17 cellular contexts compared by ENCODE assay signal in the genomic region with DNA sequence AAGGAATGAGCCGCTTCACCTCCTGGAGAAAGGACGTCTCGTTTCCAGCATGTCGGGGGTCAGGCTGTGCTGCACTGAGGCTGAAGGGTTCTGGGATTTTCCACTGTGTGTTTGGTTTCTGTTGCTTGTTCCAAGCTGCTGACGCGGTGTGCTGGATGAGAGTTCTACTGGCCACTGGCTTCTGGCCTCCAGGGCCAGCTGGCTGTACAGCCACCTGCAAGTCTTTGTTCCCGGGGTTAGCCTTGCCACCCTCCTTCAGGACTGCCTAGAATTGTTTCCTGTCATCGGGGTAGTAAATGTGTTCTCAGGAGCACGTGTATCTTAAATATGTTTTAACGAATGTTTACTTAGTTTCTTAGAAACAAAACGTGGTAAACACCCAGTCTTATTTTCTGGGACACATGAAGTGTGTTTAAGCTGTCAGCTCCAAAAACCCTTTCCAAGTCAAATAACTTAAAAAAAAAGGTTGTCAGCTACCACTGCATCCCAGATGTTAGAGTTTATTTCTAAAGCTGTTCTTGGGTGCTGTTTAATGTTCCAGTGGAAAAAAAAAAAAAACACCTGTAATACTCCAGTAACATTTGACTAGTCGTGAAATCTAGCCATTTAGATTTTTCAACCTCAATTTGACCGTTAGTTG.
DNase-seq lines count a peak whose midpoint lies in the region; ATAC-seq and TF ChIP-seq lines count a peak whose summit lies in the region.
"Had no signal": no experiment of that assay in that cellular context is flagged by ENCODE, and none has a peak within 500 bp of the region (broad histone marks: within the 10 kb centered on the region; RNA-seq: fewer than 3 reads in every experiment).

No MANE protein-coding gene starts in this region.

- intact Hi-C loops in tibial artery (cut with DNase I; ENCODE audit: low total_unique reads) = no loop called here
- intact Hi-C loops in CD4-positive, alpha-beta T cell (cut with DNase I, micrococcal nuclease) = no loop called here

- peaks cover 0 to 3% of the 10 kb centered on the region in 2 donors for H3K4me1 ChIP-seq in mucosa of rectum (ENCODE audit: control insufficient read depth in 2 of 2, insufficient read depth in 2 of 2, low read length in 2 of 2)
- peaks cover 0 to 21% (median 0%) of the 10 kb centered on the region in 4 donors for H3K4me1 ChIP-seq in tibial artery

- no peak overlapping the region for H3K4me3 Mint-ChIP-seq in CD4-positive, alpha-beta T cell
- H3K4me3 Mint-ChIP-seq: activated naive CD8-positive, alpha-beta T cell treated with anti-CD3 and anti-CD28 coated beads, Interleukin-2, amount 10 ng/mL, durations not matched to agents 7 days and 5 days; effector memory CD8-positive, alpha-beta T cell; IgD-negative memory B cell; natural killer cell had no signal

- H3K9me3 Mint-ChIP-seq in CD4-positive, alpha-beta T cell = no peaks in the 10 kb centered on the region
- H3K9me3 Mint-ChIP-seq: activated naive CD8-positive, alpha-beta T cell treated with anti-CD3 and anti-CD28 coated beads, Interleukin-2, amount 10 ng/mL, durations not matched to agents 7 days and 5 days; effector memory CD8-positive, alpha-beta T cell; IgD-negative memory B cell; natural killer cell had no signal

- TF ChIP-seq CTCF in fibroblast of pulmonary artery (IDR thresholded peaks at IDR 0.05; ENCODE audit: low read length, missing control alignments) (no peak), tibial artery (IDR thresholded peaks at IDR 0.05) (no peak)
- no peak for TF ChIP-seq CTCF in CD4-positive, alpha-beta T cell (IDR thresholded peaks at IDR 0.05)

- H3K27me3 Mint-ChIP-seq in CD4-positive, alpha-beta T cell = peaks cover 9% of the 10 kb centered on the region
- H3K27me3 Mint-ChIP-seq: activated naive CD8-positive, alpha-beta T cell treated with anti-CD3 and anti-CD28 coated beads, Interleukin-2, amount 10 ng/mL, durations not matched to agents 7 days and 5 days; effector memory CD8-positive, alpha-beta T cell had no signal

- H3K36me3 Mint-ChIP-seq in CD4-positive, alpha-beta T cell (ENCODE audit: low read depth) = no peaks in the 10 kb centered on the region
- H3K36me3 Mint-ChIP-seq: activated naive CD8-positive, alpha-beta T cell treated with anti-CD3 and anti-CD28 coated beads, Interleukin-2, amount 10 ng/mL, durations not matched to agents 7 days and 5 days; IgD-negative memory B cell; natural killer cell had no signal

- DNase-seq in SHP77 treated with DMSO at 0.1 percent for 48 hours (lab: John Stamatoyannopoulos, UW) (peak; percentile 62), fibroblast of pulmonary artery (ENCODE audit: low read depth) (peak; percentile 14), tibial artery (peak; percentile 71 to 77), RPMI8226 (no peak), NCI-H2227 treated with DMSO at 0.1 percent for 48 hours (lab: John Stamatoyannopoulos, UW) (no peak)
- no peak for DNase-seq in stimulated activated naive CD8-positive, alpha-beta T cell treated with anti-CD3 and anti-CD28 coated beads, Interleukin-15, Interleukin-2, amounts not matched to agents 100 U/mL and 50 U/mL, for 24 hours
- DNase-seq in CD4-positive, alpha-beta T cell = no peak
- DNase-seq: activated naive CD8-positive, alpha-beta T cell treated with anti-CD3 and anti-CD28 coated beads, Interleukin-2, amount 10 ng/mL, durations not matched to agents 7 days and 5 days; DMS153; effector memory CD8-positive, alpha-beta T cell; natural killer cell; NCI-H1694 treated with DMSO at 0.1 percent for 48 hours; stimulated activated naive CD4-positive, alpha-beta T cell; T1000 had no signal

- H3K27me3 ChIP-seq in mucosa of rectum (ENCODE audit: control insufficient read depth in 2 of 2, insufficient read depth in 2 of 2, low read length in 2 of 2) = no peaks in the 10 kb centered on the region
- H3K27me3 ChIP-seq in tibial artery = no peaks in the 10 kb centered on the region
- H3K27me3 ChIP-seq in CD4-positive, alpha-beta T cell (ENCODE audit: control insufficient read depth, insufficient read depth, low read length) = no peaks in the 10 kb centered on the region

- CTCF ChIA-PET in CD4-positive, alpha-beta T cell (lab: Charles Lee) = no interaction called here

- POLR2A ChIA-PET in CD4-positive, alpha-beta T cell (lab: Charles Lee) = no interaction called here

- H3K4me1 Mint-ChIP-seq in CD4-positive, alpha-beta T cell (ENCODE audit: low read depth) = no peaks in the 10 kb centered on the region
- H3K4me1 Mint-ChIP-seq: activated naive CD8-positive, alpha-beta T cell treated with anti-CD3 and anti-CD28 coated beads, Interleukin-2, amount 10 ng/mL, durations not matched to agents 7 days and 5 days had no signal

- peak overlapping the region; percentile 29 to 56 for H3K27ac ChIP-seq in mucosa of rectum (ENCODE audit: low read depth in 2 of 2, low read length in 2 of 2)
- H3K27ac ChIP-seq in tibial artery = peak overlapping the region in 1 of 2 donors; percentile 57
- no peak overlapping the region for H3K27ac ChIP-seq in CD4-positive, alpha-beta T cell (ENCODE audit: low read depth, low read length)

- H3K9ac ChIP-seq in mucosa of rectum (ENCODE audit: low read depth in 1 of 2, low read length in 2 of 2) = no peak overlapping the region

- ATAC-seq in stimulated activated naive CD8-positive, alpha-beta T cell treated with anti-CD3 and anti-CD28 coated beads, Interleukin-15, Interleukin-2, amounts not matched to agents 100 U/mL and 50 U/mL, for 24 hours = no peak
- no peak for ATAC-seq in CD4-positive, alpha-beta T cell (ENCODE audit: poor library complexity)
- ATAC-seq: effector memory CD8-positive, alpha-beta T cell; HCT116; natural killer cell had no signal

- H3K9me3 ChIP-seq in mucosa of rectum (ENCODE audit: control insufficient read depth in 2 of 2, low read length in 2 of 2) (no peaks in the 10 kb centered on the region), tibial artery (no peaks in the 10 kb centered on the region)
- H3K9me3 ChIP-seq in CD4-positive, alpha-beta T cell (ENCODE audit: control insufficient read depth, low read length) = no peaks in the 10 kb centered on the region

- H3K4me3 ChIP-seq in fibroblast of pulmonary artery (replicated peaks; ENCODE audit: low read depth, low read length) = no peak overlapping the region
- no peak overlapping the region for H3K4me3 ChIP-seq in mucosa of rectum (ENCODE audit: low read length in 2 of 2)
- H3K4me3 ChIP-seq in tibial artery = no peak overlapping the region

- H3K36me3 ChIP-seq in mucosa of rectum (ENCODE audit: control insufficient read depth in 2 of 2, insufficient read depth in 2 of 2, low read length in 2 of 2) (peaks cover 4% of the 10 kb centered on the region in 2 donors), tibial artery (no peaks in the 10 kb centered on the region)

- H3K27ac Mint-ChIP-seq in CD4-positive, alpha-beta T cell = no peak overlapping the region
- H3K27ac Mint-ChIP-seq: activated naive CD8-positive, alpha-beta T cell treated with anti-CD3 and anti-CD28 coated beads, Interleukin-2, amount 10 ng/mL, durations not matched to agents 7 days and 5 days; effector memory CD8-positive, alpha-beta T cell; IgD-negative memory B cell; natural killer cell had no signal

Comparison
In these comparisons a context has a peak if more than half of its experiments do, and no peak if none do; other contexts are left out.
1. DNase-seq: peak in SHP77 treated with DMSO at 0.1 percent for 48 hours (single experiment), fibroblast of pulmonary artery (single experiment) and tibial artery (2 of 2); none in RPMI8226 (single experiment), stimulated activated naive CD8-positive, alpha-beta T cell treated with anti-CD3 and anti-CD28 coated beads, Interleukin-15, Interleukin-2, amounts not matched to agents 100 U/mL and 50 U/mL, for 24 hours (single experiment), NCI-H2227 treated with DMSO at 0.1 percent for 48 hours (single experiment) and CD4-positive, alpha-beta T cell (0 of 10).